In the genomic region with DNA sequence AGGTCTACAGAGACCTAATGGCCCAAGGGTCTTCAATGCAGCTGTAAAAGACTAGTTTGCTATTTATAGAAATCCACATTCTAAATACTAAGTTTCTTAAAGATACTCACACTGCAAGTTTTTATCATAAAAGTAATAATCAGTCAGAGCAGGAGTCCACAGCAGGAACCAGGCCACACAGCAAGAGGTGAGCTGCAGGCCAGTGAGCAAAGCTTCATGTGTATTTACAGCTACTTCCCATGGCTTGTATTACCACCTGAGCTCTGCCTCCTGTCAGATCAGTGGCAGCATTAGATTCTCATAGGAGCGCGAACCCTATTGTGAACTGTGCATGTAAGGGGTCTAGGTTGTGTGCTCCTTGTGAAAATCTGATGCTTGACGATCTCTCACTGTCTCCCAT, we compare ENCODE assay signal across 2 cellular contexts.
TF ChIP-seq lines count a peak whose summit lies in the region.

No MANE protein-coding gene starts in this region.

TF ChIP-seq in HepG2, 621 proteins besides CTCF, POLR2A, EP300 and RAD21:
- no peak for TF ChIP-seq PHF20 (CRISPR knock-in tag; IDR thresholded peaks at IDR 0.05)
- TF ChIP-seq ZNF225 (CRISPR knock-in tag; IDR thresholded peaks at IDR 0.05), result no peak
- no peak for TF ChIP-seq SP4 (CRISPR knock-in tag; IDR thresholded peaks at IDR 0.05)
- no peak for TF ChIP-seq ZNF44 (CRISPR knock-in tag; IDR thresholded peaks at IDR 0.05)
- no peak for TF ChIP-seq KLF6 (CRISPR knock-in tag; IDR thresholded peaks at IDR 0.05)
- no peak for TF ChIP-seq NBN (conservative IDR thresholded peaks at IDR 0.05)
- TF ChIP-seq TOPORS (CRISPR knock-in tag; IDR thresholded peaks at IDR 0.05), result no peak
- no peak for TF ChIP-seq ZMYM4 (CRISPR knock-in tag; IDR thresholded peaks at IDR 0.05)
- TF ChIP-seq PAWR (CRISPR knock-in tag; IDR thresholded peaks at IDR 0.05; ENCODE audit: borderline replicate concordance), result no peak
- TF ChIP-seq, protein P1, sequence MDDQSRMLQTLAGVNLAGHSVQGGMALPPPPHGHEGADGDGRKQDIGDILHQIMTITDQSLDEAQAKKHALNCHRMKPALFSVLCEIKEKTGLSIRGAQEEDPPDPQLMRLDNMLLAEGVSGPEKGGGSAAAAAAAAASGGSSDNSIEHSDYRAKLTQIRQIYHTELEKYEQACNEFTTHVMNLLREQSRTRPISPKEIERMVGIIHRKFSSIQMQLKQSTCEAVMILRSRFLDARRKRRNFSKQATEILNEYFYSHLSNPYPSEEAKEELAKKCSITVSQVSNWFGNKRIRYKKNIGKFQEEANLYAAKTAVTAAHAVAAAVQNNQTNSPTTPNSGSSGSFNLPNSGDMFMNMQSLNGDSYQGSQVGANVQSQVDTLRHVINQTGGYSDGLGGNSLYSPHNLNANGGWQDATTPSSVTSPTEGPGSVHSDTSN (CRISPR knock-in tag; IDR thresholded peaks at IDR 0.05; ENCODE audit: borderline replicate concordance), result no peak
- no peak for TF ChIP-seq SMC3 (IDR thresholded peaks at IDR 0.05; ENCODE audit: low read length)
- no peak for TF ChIP-seq ZBTB38 (CRISPR knock-in tag; IDR thresholded peaks at IDR 0.05)
- no peak for TF ChIP-seq ZFP36L1 (CRISPR knock-in tag; IDR thresholded peaks at IDR 0.05)
- no peak for TF ChIP-seq ZNF274 (CRISPR knock-in tag; IDR thresholded peaks at IDR 0.05)
- TF ChIP-seq MIER2 (CRISPR knock-in tag; IDR thresholded peaks at IDR 0.05), result no peak
- TF ChIP-seq NFKB2 (CRISPR knock-in tag; IDR thresholded peaks at IDR 0.05; ENCODE audit: borderline replicate concordance), result no peak
- TF ChIP-seq, protein P2, sequence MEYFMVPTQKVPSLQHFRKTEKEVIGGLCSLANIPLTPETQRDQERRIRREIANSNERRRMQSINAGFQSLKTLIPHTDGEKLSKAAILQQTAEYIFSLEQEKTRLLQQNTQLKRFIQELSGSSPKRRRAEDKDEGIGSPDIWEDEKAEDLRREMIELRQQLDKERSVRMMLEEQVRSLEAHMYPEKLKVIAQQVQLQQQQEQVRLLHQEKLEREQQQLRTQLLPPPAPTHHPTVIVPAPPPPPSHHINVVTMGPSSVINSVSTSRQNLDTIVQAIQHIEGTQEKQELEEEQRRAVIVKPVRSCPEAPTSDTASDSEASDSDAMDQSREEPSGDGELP (IDR thresholded peaks at IDR 0.05; ENCODE audit: borderline replicate concordance, low read depth), result no peak
- no peak for TF ChIP-seq ZFP82 (CRISPR knock-in tag; IDR thresholded peaks at IDR 0.05; ENCODE audit: borderline replicate concordance)
- no peak for TF ChIP-seq NRL (CRISPR knock-in tag; IDR thresholded peaks at IDR 0.05; ENCODE audit: borderline replicate concordance)
- TF ChIP-seq ZBTB8A (CRISPR knock-in tag; IDR thresholded peaks at IDR 0.05; ENCODE audit: borderline replicate concordance, low read depth), result no peak

TF ChIP-seq in K562, 482 proteins besides CTCF, POLR2A, EP300 and RAD21:
- TF ChIP-seq SMAD4 (CRISPR knock-in tag; conservative IDR thresholded peaks at IDR 0.05), result no peak
- no peak for TF ChIP-seq SUPT5H (IDR thresholded peaks at IDR 0.05)
- TF ChIP-seq NFYB (IDR thresholded peaks at IDR 0.05; ENCODE audit: extremely low read depth, insufficient read length), result no peak
- TF ChIP-seq, protein P3, sequence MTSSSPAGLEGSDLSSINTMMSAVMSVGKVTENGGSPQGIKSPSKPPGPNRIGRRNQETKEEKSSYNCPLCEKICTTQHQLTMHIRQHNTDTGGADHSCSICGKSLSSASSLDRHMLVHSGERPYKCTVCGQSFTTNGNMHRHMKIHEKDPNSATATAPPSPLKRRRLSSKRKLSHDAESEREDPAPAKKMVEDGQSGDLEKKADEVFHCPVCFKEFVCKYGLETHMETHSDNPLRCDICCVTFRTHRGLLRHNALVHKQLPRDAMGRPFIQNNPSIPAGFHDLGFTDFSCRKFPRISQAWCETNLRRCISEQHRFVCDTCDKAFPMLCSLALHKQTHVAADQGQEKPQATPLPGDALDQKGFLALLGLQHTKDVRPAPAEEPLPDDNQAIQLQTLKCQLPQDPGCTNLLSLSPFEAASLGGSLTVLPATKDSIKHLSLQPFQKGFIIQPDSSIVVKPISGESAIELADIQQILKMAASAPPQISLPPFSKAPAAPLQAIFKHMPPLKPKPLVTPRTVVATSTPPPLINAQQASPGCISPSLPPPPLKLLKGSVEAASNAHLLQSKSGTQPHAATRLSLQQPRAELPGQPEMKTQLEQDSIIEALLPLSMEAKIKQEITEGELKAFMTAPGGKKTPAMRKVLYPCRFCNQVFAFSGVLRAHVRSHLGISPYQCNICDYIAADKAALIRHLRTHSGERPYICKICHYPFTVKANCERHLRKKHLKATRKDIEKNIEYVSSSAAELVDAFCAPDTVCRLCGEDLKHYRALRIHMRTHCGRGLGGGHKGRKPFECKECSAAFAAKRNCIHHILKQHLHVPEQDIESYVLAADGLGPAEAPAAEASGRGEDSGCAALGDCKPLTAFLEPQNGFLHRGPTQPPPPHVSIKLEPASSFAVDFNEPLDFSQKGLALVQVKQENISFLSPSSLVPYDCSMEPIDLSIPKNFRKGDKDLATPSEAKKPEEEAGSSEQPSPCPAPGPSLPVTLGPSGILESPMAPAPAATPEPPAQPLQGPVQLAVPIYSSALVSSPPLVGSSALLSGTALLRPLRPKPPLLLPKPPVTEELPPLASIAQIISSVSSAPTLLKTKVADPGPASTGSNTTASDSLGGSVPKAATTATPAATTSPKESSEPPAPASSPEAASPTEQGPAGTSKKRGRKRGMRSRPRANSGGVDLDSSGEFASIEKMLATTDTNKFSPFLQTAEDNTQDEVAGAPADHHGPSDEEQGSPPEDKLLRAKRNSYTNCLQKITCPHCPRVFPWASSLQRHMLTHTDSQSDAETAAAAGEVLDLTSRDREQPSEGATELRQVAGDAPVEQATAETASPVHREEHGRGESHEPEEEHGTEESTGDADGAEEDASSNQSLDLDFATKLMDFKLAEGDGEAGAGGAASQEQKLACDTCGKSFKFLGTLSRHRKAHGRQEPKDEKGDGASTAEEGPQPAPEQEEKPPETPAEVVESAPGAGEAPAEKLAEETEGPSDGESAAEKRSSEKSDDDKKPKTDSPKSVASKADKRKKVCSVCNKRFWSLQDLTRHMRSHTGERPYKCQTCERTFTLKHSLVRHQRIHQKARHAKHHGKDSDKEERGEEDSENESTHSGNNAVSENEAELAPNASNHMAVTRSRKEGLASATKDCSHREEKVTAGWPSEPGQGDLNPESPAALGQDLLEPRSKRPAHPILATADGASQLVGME (CRISPR knock-in tag; IDR thresholded peaks at IDR 0.05), result no peak
